8 cellular contexts compared by ENCODE assay signal in genomic region chr5:180816608-180817534, GRCh38. TPM values are rescaled to one million over a fixed set of nuclear protein-coding genes. Genes with fewer than 3 reads are reported as not detected.
DNase-seq lines count a peak whose midpoint lies in the region; ATAC-seq and TF ChIP-seq lines count a peak whose summit lies in the region.

No MANE protein-coding gene starts in this region.

- peak; percentile 33 for ATAC-seq in HG03342 (IDR thresholded peaks at IDR 0.05; ENCODE audit: unreplicated experiment)
- ATAC-seq in memory B cell (ENCODE audit: low read depth), result no peak

- H3K9ac ChIP-seq in adipocyte (ENCODE audit: low read length), result peak overlapping the region; percentile 80

- H3K27me3 ChIP-seq in CD4-positive, alpha-beta memory T cell (ENCODE audit: insufficient read depth, low read length), result no peaks in the 10 kb centered on the region
- no peaks in the 10 kb centered on the region for H3K27me3 ChIP-seq in adipocyte (replicated peaks; ENCODE audit: control insufficient read depth, insufficient read depth, low read length)

- POLR2A ChIA-PET in CD4-positive, alpha-beta memory T cell (lab: Charles Lee; ENCODE audit: partially characterized antibody), result interaction anchor here (1.2 to 11.9 kb wide), 5 partner anchors 8 to 445 kb away, joined by 3 to 166 read pairs (median 4); partner anchors contain the start of genes MGAT1 and ZFP62

- no peaks in the 10 kb centered on the region for H3K27me3 Mint-ChIP-seq in CD4-positive, alpha-beta memory T cell
- H3K27me3 Mint-ChIP-seq in memory B cell, result peaks cover 1% of the 10 kb centered on the region

- H3K9me3 Mint-ChIP-seq in CD4-positive, alpha-beta memory T cell, result no peaks in the 10 kb centered on the region
- H3K9me3 Mint-ChIP-seq in memory B cell, result no peaks in the 10 kb centered on the region

- CTCF ChIA-PET in CD4-positive, alpha-beta memory T cell (lab: Charles Lee; ENCODE audit: partially characterized antibody), result interaction anchor here (1.2 to 1.8 kb wide), 5 partner anchors 11 to 52 kb away, joined by 3 to 18 read pairs (median 4); no protein-coding TSS in a partner anchor

- H3K4me3 ChIP-seq in CD4-positive, alpha-beta memory T cell (ENCODE audit: low read length in 2 of 2), result no peak overlapping the region
- no peak overlapping the region for H3K4me3 ChIP-seq in adipocyte (ENCODE audit: low read length)

- in situ Hi-C loops in GM13976 (cut with MboI; ENCODE audit: low sequenced_read_pairs, unreplicated experiment), result no loop called here

- DNase-seq in CD4-positive, alpha-beta memory T cell, result peak in 1 of 5 donors; percentile 43
- DNase-seq in adipocyte (ENCODE audit: low read depth) (peak; percentile 53), memory B cell (ENCODE audit: low spot score in 2 of 2) (no peak), iPS-NIHi11 (ENCODE audit: low spot score) (no peak), EL (no peak), DMS53 (lab: John Stamatoyannopoulos, UW) (no peak), GM13976 (ENCODE audit: low spot score) (no peak)

- peak overlapping the region in 7 of 8 donors; percentile 36 to 75 (median 61) for H3K4me3 Mint-ChIP-seq in CD4-positive, alpha-beta memory T cell
- peak overlapping the region; percentile 39 for H3K4me3 Mint-ChIP-seq in memory B cell

- peak overlapping the region; percentile 18 to 78 (median 49) for H3K27ac Mint-ChIP-seq in CD4-positive, alpha-beta memory T cell
- H3K27ac Mint-ChIP-seq in memory B cell, result no peak overlapping the region

- no peaks in the 10 kb centered on the region for H3K36me3 Mint-ChIP-seq in CD4-positive, alpha-beta memory T cell
- no peaks in the 10 kb centered on the region for H3K36me3 Mint-ChIP-seq in memory B cell

- peaks cover 31% of the 10 kb centered on the region for H3K4me1 ChIP-seq in CD4-positive, alpha-beta memory T cell (ENCODE audit: insufficient read depth, low read length)
- peaks cover 55% of the 10 kb centered on the region for H3K4me1 ChIP-seq in adipocyte (ENCODE audit: control insufficient read depth, insufficient read depth, low read length)

- no peaks in the 10 kb centered on the region for H3K36me3 ChIP-seq in CD4-positive, alpha-beta memory T cell (ENCODE audit: insufficient read depth, low read length)
- no peaks in the 10 kb centered on the region for H3K36me3 ChIP-seq in adipocyte (ENCODE audit: control insufficient read depth, insufficient read depth, low read length, severe bottlenecking)

- no peak overlapping the region for H3K27ac ChIP-seq in CD4-positive, alpha-beta memory T cell (ENCODE audit: low read depth, low read length)

- no peak for TF ChIP-seq CTCF in GM13976 (IDR thresholded peaks at IDR 0.05; ENCODE audit: borderline replicate concordance, control extremely low read depth, extremely low read depth, insufficient read depth, missing control alignments)

- no peaks in the 10 kb centered on the region for H3K9me3 ChIP-seq in CD4-positive, alpha-beta memory T cell (ENCODE audit: control insufficient read depth in 1 of 2, low read length in 2 of 2)
- no peaks in the 10 kb centered on the region for H3K9me3 ChIP-seq in adipocyte (ENCODE audit: control insufficient read depth, low read length)

- H3K4me1 Mint-ChIP-seq in CD4-positive, alpha-beta memory T cell, result peaks cover 21 to 54% (median 33%) of the 10 kb centered on the region in 4 donors
- peaks cover 35% of the 10 kb centered on the region for H3K4me1 Mint-ChIP-seq in memory B cell

- intact Hi-C loops in CD4-positive, alpha-beta memory T cell (cut with micrococcal nuclease), result no loop called here

RNA-seq across cellular contexts. Expression of gene MGAT1, which starts 14.3 kb away (rescaled TPM):
- 100 to 1,000 TPM; 187 TPM for total RNA-seq in CD4-positive, alpha-beta memory T cell
- 100 to 1,000 TPM; 135 to 150 TPM for polyA plus RNA-seq in CD4-positive, alpha-beta memory T cell

RNA-seq across cellular contexts. Expression of gene ZFP62, which starts 44.2 kb away (rescaled TPM):
- 10 to 100 TPM; 71.1 to 71.7 TPM for total RNA-seq in CD4-positive, alpha-beta memory T cell
- 10 to 100 TPM; 11.4 to 21.1 TPM for polyA plus RNA-seq in CD4-positive, alpha-beta memory T cell
